Comparison of ENCODE assay signal across 19 cellular contexts in genomic region chr4:181008164-181008563, GRCh38.
DNase-seq lines count a peak whose midpoint lies in the region; ATAC-seq and TF ChIP-seq lines count a peak whose summit lies in the region.
"Had no signal": no experiment of that assay in that cellular context is flagged by ENCODE, and none has a peak within 500 bp of the region (broad histone marks: within the 10 kb centered on the region; RNA-seq: fewer than 3 reads in every experiment).

No MANE protein-coding gene starts in this region.

- DNase-seq in ACHN, result peak; percentile 94
- peak; percentile 5 for DNase-seq in HEK293T (ENCODE audit: extremely low spot score)
- peak; percentile 15 for DNase-seq in adipocyte (ENCODE audit: low read depth)
- DNase-seq in kidney glomerular epithelial cell (lab: John Stamatoyannopoulos, UW), result peak; percentile 86
- no peak for DNase-seq in osteocyte (ENCODE audit: extremely low spot score, unreplicated experiment)
- no peak for DNase-seq in HFFc6
- DNase-seq in transverse colon, result no peak
- DNase-seq: activated CD4-positive, CD25-positive, alpha-beta regulatory T cell; central memory CD4-positive, alpha-beta T cell; COR-L47; effector memory CD4-positive, alpha-beta T cell; GM23248; left ventricle myocardium inferior; NCI-H1694; NCI-H345; stimulated activated CD4-positive, alpha-beta T cell treated with anti-CD3 and anti-CD28 coated beads, Interleukin-4, amount 100 ng/mL, for 24 hours; T-helper 17 cell had no signal

- 22 to 48% methylated on average over 4 of the region's 4 CpGs for WGBS in transverse colon (ENCODE audit: low coverage in 1 of 2), 2 donors

- no peak overlapping the region for H3K4me3 Mint-ChIP-seq in osteocyte (ENCODE audit: unreplicated experiment)
- H3K4me3 Mint-ChIP-seq in HFFc6, result no peak overlapping the region
- H3K4me3 Mint-ChIP-seq: T-helper 17 cell had no signal

- H3K4me1 Mint-ChIP-seq in osteocyte (ENCODE audit: unreplicated experiment), result no peaks in the 10 kb centered on the region
- H3K4me1 Mint-ChIP-seq in HFFc6 (ENCODE audit: low read depth), result no peaks in the 10 kb centered on the region
- H3K4me1 Mint-ChIP-seq: T-helper 17 cell had no signal

- H3K9me3 Mint-ChIP-seq in osteocyte (ENCODE audit: unreplicated experiment), result no peaks in the 10 kb centered on the region
- H3K9me3 Mint-ChIP-seq in HFFc6, result peaks cover 29% of the 10 kb centered on the region

- TF ChIP-seq CTCF in osteocyte (IDR thresholded peaks at IDR 0.05) (no peak), HFFc6 (IDR thresholded peaks at IDR 0.05) (no peak), transverse colon (IDR thresholded peaks at IDR 0.05) (no peak)

- no peak for TF ChIP-seq EP300 in transverse colon (IDR thresholded peaks at IDR 0.05; ENCODE audit: low read depth)

- H3K36me3 Mint-ChIP-seq in osteocyte (ENCODE audit: unreplicated experiment) (no peaks in the 10 kb centered on the region), HFFc6 (ENCODE audit: low read depth) (no peaks in the 10 kb centered on the region)

- H3K4me3 ChIP-seq in adipocyte (ENCODE audit: low read length) (no peak overlapping the region), transverse colon (no peak overlapping the region)
- H3K4me3 ChIP-seq: GM23248, left ventricle myocardium inferior had no signal

- H3K27ac Mint-ChIP-seq in osteocyte (ENCODE audit: unreplicated experiment) (no peak overlapping the region), HFFc6 (no peak overlapping the region)
- H3K27ac Mint-ChIP-seq: T-helper 17 cell had no signal

- H3K9me3 ChIP-seq in adipocyte (ENCODE audit: control insufficient read depth, low read length), result no peaks in the 10 kb centered on the region
- no peaks in the 10 kb centered on the region for H3K9me3 ChIP-seq in transverse colon

- POLR2A ChIA-PET in HEK293T (lab: Yijun Ruan, JAX), result no interaction called here

- ATAC-seq in GM21381 (IDR thresholded peaks at IDR 0.05; ENCODE audit: unreplicated experiment), result no peak
- ATAC-seq: Right ventricle myocardium inferior, T-helper 17 cell had no signal

- H3K36me3 ChIP-seq in adipocyte (ENCODE audit: control insufficient read depth, insufficient read depth, low read length, severe bottlenecking) (no peaks in the 10 kb centered on the region), transverse colon (no peaks in the 10 kb centered on the region)
- H3K36me3 ChIP-seq: left ventricle myocardium inferior had no signal

- no peaks in the 10 kb centered on the region for H3K27me3 ChIP-seq in adipocyte (replicated peaks; ENCODE audit: control insufficient read depth, insufficient read depth, low read length)
- H3K27me3 ChIP-seq in transverse colon, result no peaks in the 10 kb centered on the region

- CTCF ChIA-PET in HEK293T (lab: Yijun Ruan, JAX), result no interaction called here

- no peaks in the 10 kb centered on the region for H3K27me3 Mint-ChIP-seq in osteocyte (ENCODE audit: unreplicated experiment)
- no peaks in the 10 kb centered on the region for H3K27me3 Mint-ChIP-seq in HFFc6 (ENCODE audit: insufficient read depth)
- H3K27me3 Mint-ChIP-seq: T-helper 17 cell had no signal

- TF ChIP-seq POLR2A in transverse colon (IDR thresholded peaks at IDR 0.05), result no peak

- intact Hi-C loops in transverse colon (cut with DNase I; ENCODE audit: low total_unique reads), result no loop called here

- no peak overlapping the region for H3K9ac ChIP-seq in adipocyte (ENCODE audit: low read length)
- H3K9ac ChIP-seq: GM23248 had no signal

- H3K4me1 ChIP-seq in adipocyte (ENCODE audit: control insufficient read depth, insufficient read depth, low read length) (peaks cover 21% of the 10 kb centered on the region), transverse colon (no peaks in the 10 kb centered on the region)
- H3K4me1 ChIP-seq: left ventricle myocardium inferior had no signal

- no peak overlapping the region for H3K27ac ChIP-seq in transverse colon
- H3K27ac ChIP-seq: GM23248, left ventricle myocardium inferior had no signal

- in situ Hi-C loops in ACHN (cut with HindIII; ENCODE audit: low pct_ligation_motif_present, low pct_unique_long_range_greater_than_20kb, low sequenced_read_pairs) (no loop called here), transverse colon (cut with MboI; ENCODE audit: low pct_ligation_motif_present in 1 of 4, low pct_unique_long_range_greater_than_20kb in 1 of 4, low sequenced_read_pairs in 3 of 4) (no loop called here)

TF ChIP-seq in HEK293T, 16 proteins besides CTCF, POLR2A, EP300 and RAD21:
- TF ChIP-seq PKNOX1 (IDR thresholded peaks at IDR 0.05) (peak; percentile 61), TARDBP (IDR thresholded peaks at IDR 0.05) (no peak)

Comparison
In these comparisons a context has a peak if more than half of its experiments do, and no peak if none do; other contexts are left out.
1. DNase-seq: peak in ACHN (single experiment), HEK293T (single experiment), adipocyte (single experiment) and kidney glomerular epithelial cell (single experiment); none in osteocyte (single experiment), HFFc6 (single experiment) and transverse colon (single experiment).